2 cellular contexts compared by ENCODE assay signal in genomic region chr4:182917182-182918043, GRCh38.
A peak's percentile ranks its signal among the peaks of the same experiment; 100 is the strongest.
TF ChIP-seq lines count a peak whose summit lies in the region.

TSS of gene DCTD (minus strand) at chr4:182917386. CDS start at chr4:182915568, 1,818 bp downstream.

TF ChIP-seq in GM23338, 12 proteins besides CTCF, POLR2A, EP300 and RAD21 (continued from another document):
- TF ChIP-seq ETS1 (IDR thresholded peaks at IDR 0.05) (no peak; the same call in 1 of the 2 replicates), ZNF462 (CRISPR knock-in tag; IDR thresholded peaks at IDR 0.05) (no peak), STAT1 (IDR thresholded peaks at IDR 0.05; ENCODE audit: unreplicated experiment) (no peak), REST (IDR thresholded peaks at IDR 0.05; ENCODE audit: unreplicated experiment) (no peak), CREB1 (CRISPR knock-in tag; IDR thresholded peaks at IDR 0.05; ENCODE audit: low read depth) (0 out of 2 replicates have a peak, but pooled peaks have one; percentile 14), EZH2phosphoT487 (IDR thresholded peaks at IDR 0.05; ENCODE audit: unreplicated experiment) (no peak), ZNF114 (CRISPR knock-in tag; IDR thresholded peaks at IDR 0.05) (no peak), NANOG (IDR thresholded peaks at IDR 0.05; ENCODE audit: borderline replicate concordance) (no peak), EZH2 (IDR thresholded peaks at IDR 0.05; ENCODE audit: low read depth, unreplicated experiment) (no peak), JUNB (IDR thresholded peaks at IDR 0.05; ENCODE audit: unreplicated experiment) (no peak), ZNF331 (CRISPR knock-in tag; IDR thresholded peaks at IDR 0.05; ENCODE audit: low read depth) (no peak)

TF ChIP-seq in K562, 482 proteins besides CTCF, POLR2A, EP300 and RAD21 (continued from another document and continues in another):
- TF ChIP-seq MCM2 (IDR thresholded peaks at IDR 0.05; ENCODE audit: low read depth) (no peak), RB1 (IDR thresholded peaks at IDR 0.05; ENCODE audit: low read depth) (peak; percentile 50; the same call in 1 of the 2 replicates), RAD51 (IDR thresholded peaks at IDR 0.05; ENCODE audit: borderline replicate concordance, low read depth) (no peak), RFX1 (IDR thresholded peaks at IDR 0.05) (no peak), NFIC (IDR thresholded peaks at IDR 0.05) (peak; percentile 59), ZFX (CRISPR knock-in tag; IDR thresholded peaks at IDR 0.05) (peak; percentile 88), NFRKB (IDR thresholded peaks at IDR 0.05; ENCODE audit: low read depth) (0 out of 2 replicates have a peak, but pooled peaks have one; percentile 34), ARID1B (IDR thresholded peaks at IDR 0.05) (no peak), ZZZ3 (IDR thresholded peaks at IDR 0.05) (no peak), BRF2 (IDR thresholded peaks at IDR 0.05; ENCODE audit: borderline replicate concordance, insufficient read depth, insufficient read length) (no peak), CHD1 (IDR thresholded peaks at IDR 0.05; ENCODE audit: low read length) (no peak), MAX (CRISPR knock-in tag; IDR thresholded peaks at IDR 0.05) (peak; percentile 65; the same call in 1 of the 2 replicates), IRF2 (CRISPR knock-in tag; IDR thresholded peaks at IDR 0.05) (no peak), HNRNPUL1 (IDR thresholded peaks at IDR 0.05; ENCODE audit: low read length) (no peak), SMARCA4 (IDR thresholded peaks at IDR 0.05) (0 out of 2 replicates have a peak, but pooled peaks have one; percentile 55), HDAC6 (IDR thresholded peaks at IDR 0.05; ENCODE audit: low read depth, low read length) (no peak), ZFP30 (CRISPR knock-in tag; IDR thresholded peaks at IDR 0.05; ENCODE audit: borderline replicate concordance) (no peak), ZNF124 (CRISPR knock-in tag; IDR thresholded peaks at IDR 0.05) (no peak), RBM39 (optimal IDR thresholded peaks at IDR 0.05; ENCODE audit: low read depth, low read length) (no peak), RNF219 (CRISPR knock-in tag; IDR thresholded peaks at IDR 0.05) (no peak), ELF2 (CRISPR knock-in tag; IDR thresholded peaks at IDR 0.05) (0 out of 2 replicates have a peak, but pooled peaks have one; percentile 37), ZNF12 (CRISPR knock-in tag; IDR thresholded peaks at IDR 0.05) (no peak), E2F5 (CRISPR knock-in tag; IDR thresholded peaks at IDR 0.05) (no peak), MBD2 (IDR thresholded peaks at IDR 0.05; ENCODE audit: borderline replicate concordance, low read depth) (no peak), LCOR (CRISPR knock-in tag; IDR thresholded peaks at IDR 0.05) (no peak), CREM (IDR thresholded peaks at IDR 0.05; ENCODE audit: low read depth) (peak; percentile 55; the same call in 1 of the 2 replicates), NR2C2 (CRISPR knock-in tag; IDR thresholded peaks at IDR 0.05) (0 out of 2 replicates have a peak, but pooled peaks have one; percentile 36), NR2C2 (tag; IDR thresholded peaks at IDR 0.05) (peak; percentile 82), ZNF398 (CRISPR knock-in tag; IDR thresholded peaks at IDR 0.05) (no peak), ZNF253 (CRISPR knock-in tag; conservative IDR thresholded peaks at IDR 0.05) (no peak), CXXC5 (CRISPR knock-in tag; IDR thresholded peaks at IDR 0.05) (peak; percentile 71), LEF1 (IDR thresholded peaks at IDR 0.05) (no peak), ETV5 (CRISPR knock-in tag; IDR thresholded peaks at IDR 0.05; ENCODE audit: low read depth) (0 out of 2 replicates have a peak, but pooled peaks have one; percentile 19), ARID3A (IDR thresholded peaks at IDR 0.05; ENCODE audit: borderline replicate concordance, low read depth, low read length) (no peak), DEAF1 (CRISPR knock-in tag; IDR thresholded peaks at IDR 0.05) (no peak), ZC3H4 (CRISPR knock-in tag; IDR thresholded peaks at IDR 0.05; ENCODE audit: borderline replicate concordance) (no peak), BRCA1 (IDR thresholded peaks at IDR 0.05) (no peak), BRCA1 (CRISPR knock-in tag; IDR thresholded peaks at IDR 0.05) (no peak), ZNF76 (CRISPR knock-in tag; IDR thresholded peaks at IDR 0.05; ENCODE audit: borderline replicate concordance) (no peak), NR3C1 (CRISPR knock-in tag; IDR thresholded peaks at IDR 0.05) (no peak), ZNF77 (CRISPR knock-in tag; IDR thresholded peaks at IDR 0.05) (no peak), ZNF589 (CRISPR knock-in tag; IDR thresholded peaks at IDR 0.05; ENCODE audit: low read depth) (no peak), HNRNPL (IDR thresholded peaks at IDR 0.05; ENCODE audit: low read depth, low read length) (peak; percentile 36; the same call in 1 of the 2 replicates), GABPB1 (CRISPR knock-in tag; IDR thresholded peaks at IDR 0.05) (peak; percentile 49; the same call in 1 of the 2 replicates), NFXL1 (CRISPR knock-in tag; IDR thresholded peaks at IDR 0.05) (no peak), ZNF584 (CRISPR knock-in tag; IDR thresholded peaks at IDR 0.05; ENCODE audit: low read depth) (no peak), ZNF408 (CRISPR knock-in tag; IDR thresholded peaks at IDR 0.05; ENCODE audit: low read depth) (no peak), HBP1 (CRISPR knock-in tag; IDR thresholded peaks at IDR 0.05) (no peak; the same call in 1 of the 2 replicates), CREBBP (IDR thresholded peaks at IDR 0.05; ENCODE audit: low read depth, low read length) (no peak), TFAP4 (CRISPR knock-in tag; IDR thresholded peaks at IDR 0.05; ENCODE audit: borderline replicate concordance) (peak; percentile 64), ZNF717 (CRISPR knock-in tag; IDR thresholded peaks at IDR 0.05) (no peak), ZNF57 (CRISPR knock-in tag; IDR thresholded peaks at IDR 0.05) (no peak), HNRNPK (IDR thresholded peaks at IDR 0.05; ENCODE audit: low read depth, low read length, poor library complexity, severe bottlenecking) (no peak), ZNF280A (IDR thresholded peaks at IDR 0.05; ENCODE audit: low read depth, partially characterized antibody) (no peak), ZNF41 (CRISPR knock-in tag; conservative IDR thresholded peaks at IDR 0.05) (no peak), ZNF316 (IDR thresholded peaks at IDR 0.05) (no peak), POLR2AphosphoS2 (IDR thresholded peaks at IDR 0.05; ENCODE audit: low read length) (no peak), MED1 (CRISPR knock-in tag; IDR thresholded peaks at IDR 0.05; ENCODE audit: borderline replicate concordance) (no peak)
